In genomic region chr9:121075251-121076036, GRCh38 we compare ENCODE assay signal across 8 cellular contexts. TPM values are rescaled to one million over a fixed set of nuclear protein-coding genes. Genes with fewer than 3 reads are reported as not detected.
DNase-seq lines count a peak whose midpoint lies in the region; ATAC-seq, FAIRE-seq and TF ChIP-seq lines count a peak whose summit lies in the region.

No MANE protein-coding gene starts in this region.

- TF ChIP-seq POLR2A in GM12878 (IDR thresholded peaks at IDR 0.05; ENCODE audit: low read depth, low read length) (no peak), thyroid gland (IDR thresholded peaks at IDR 0.05) (no peak)

- RAD21 ChIA-PET in GM12878 (lab: Charles Lee; ENCODE audit: unreplicated experiment), result interaction anchor here (1.3 to 2.5 kb wide), 3 partner anchors 46 to 90 kb away, joined by 3 to 18 read pairs (median 6); no protein-coding TSS in a partner anchor

- H3K27me3 ChIP-seq in GM12878 (replicated peaks in 1 of 2; ENCODE audit: control insufficient read depth in 2 of 2, insufficient read depth in 2 of 2, low read length in 1 of 2) (no peaks in the 10 kb centered on the region), liver (ENCODE audit: control insufficient read depth in 4 of 4, insufficient read depth in 4 of 4, low read length in 3 of 4) (no peaks in the 10 kb centered on the region), thyroid gland (no peaks in the 10 kb centered on the region)

- TF ChIP-seq RAD21 in GM12878 (IDR thresholded peaks at IDR 0.05; ENCODE audit: insufficient read depth, low read depth, low read length) (peak; percentile 25; the same call in 1 of the 2 replicates), liver (IDR thresholded peaks at IDR 0.05) (no peak)

- peak overlapping the region; percentile 67 for H3K4me2 ChIP-seq in GM12878 (ENCODE audit: control insufficient read depth, insufficient read depth)

- SMC1A ChIA-PET in GM12878 (lab: Charles Lee; ENCODE audit: uncharacterized antibody, unreplicated experiment), result interaction anchor here (0.6 to 8.9 kb wide), 12 partner anchors 12 to 100 kb away, joined by 3 to 66 read pairs (median 4); no protein-coding TSS in a partner anchor

- no peaks in the 10 kb centered on the region for H4K20me1 ChIP-seq in GM12878 (ENCODE audit: control insufficient read depth, insufficient read depth)

- no peak for TF ChIP-seq EP300 in GM12878 (IDR thresholded peaks at IDR 0.05; ENCODE audit: borderline replicate concordance in 1 of 2, control insufficient read depth in 1 of 2, low read depth in 2 of 2, low read length in 2 of 2)

- peak overlapping the region; percentile 94 for H2AFZ ChIP-seq in GM12878 (ENCODE audit: control insufficient read depth, low read depth, low read length)

- H3K27ac ChIP-seq in GM12878 (ENCODE audit: control insufficient read depth, insufficient read depth) (peak overlapping the region; percentile 98), liver (ENCODE audit: low read depth in 1 of 2, low read length in 2 of 2) (peak overlapping the region; percentile 72 to 73), thyroid gland (peak overlapping the region; percentile 75 to 83 (median 76))

- H3K9me3 ChIP-seq in GM12878 (replicated peaks; ENCODE audit: control insufficient read depth, insufficient read depth, low read length) (no peaks in the 10 kb centered on the region; the same call in 2 of the 3 replicates), liver (ENCODE audit: control insufficient read depth in 4 of 4, low read length in 3 of 4) (no peaks in the 10 kb centered on the region), thyroid gland (no peaks in the 10 kb centered on the region)

- CTCF ChIA-PET in GM12878 (lab: Yijun Ruan, JAX), result interaction anchor here (0.7 to 1.7 kb wide), 8 partner anchors 15 to 322 kb away, joined by 3 to 7 read pairs (median 4); no protein-coding TSS in a partner anchor

- WGBS in GM12878 (ENCODE audit: insufficient coverage, insufficient replicate concordance, low lambda C conversion rate, missing lambda C conversion rate), result under 1% methylated on average over 15 of the region's 19 CpGs
- 6% methylated on average over 19 of the region's 19 CpGs for WGBS in liver
- WGBS in thyroid gland, 2 donors, result 6 to 8% methylated on average over 19 of the region's 19 CpGs

- DNase-seq in SIG-M5 treated with dmso at 0.1 percent for 504 hours (lab: John Stamatoyannopoulos, UW; ENCODE audit: unreplicated experiment), result peak; percentile 63
- no peak for DNase-seq in SIG-M5 (lab: John Stamatoyannopoulos, UW)
- peak; percentile 38 for DNase-seq in HCEC 1CT
- DNase-seq in NCI-H2081 treated with DMSO at 0.1 percent for 48 hours (lab: John Stamatoyannopoulos, UW), result peak; percentile 9
- no peak for DNase-seq in GM12878 (ENCODE audit: low read depth, low spot score)
- no peak for DNase-seq in thyroid gland
- no peak for DNase-seq in ureter (ENCODE audit: low spot score)

- TF ChIP-seq CTCF in GM12878 (IDR thresholded peaks at IDR 0.05 in 2 of 3, conservative IDR thresholded peaks at IDR 0.05 in 1 of 3; ENCODE audit: control insufficient read depth in 2 of 3, extremely low read depth in 1 of 3, insufficient read depth in 1 of 3, low read depth in 3 of 3, low read length in 3 of 3), result peak in 1 of 3 experiments; percentile 9; a peak in 2 of 6 replicates
- TF ChIP-seq CTCF in liver (IDR thresholded peaks at IDR 0.05; ENCODE audit: low read depth, low read length, missing input control), result no peak
- TF ChIP-seq CTCF in thyroid gland (IDR thresholded peaks at IDR 0.05), result no peak

- H3K36me3 ChIP-seq in GM12878 (ENCODE audit: control insufficient read depth in 2 of 2, insufficient read depth in 2 of 2, low read length in 1 of 2), result no peaks in the 10 kb centered on the region
- no peaks in the 10 kb centered on the region for H3K36me3 ChIP-seq in liver (ENCODE audit: control insufficient read depth in 4 of 4, insufficient read depth in 3 of 4, low read depth in 1 of 4, low read length in 3 of 4)
- H3K36me3 ChIP-seq in thyroid gland, result no peaks in the 10 kb centered on the region

- intact Hi-C loops in GM12878 (cut with micrococcal nuclease; ENCODE audit: unreplicated experiment) (no loop called here), thyroid gland (cut with DNase I) (no loop called here)

- TSS peak; percentile 72 for BruUV-seq in GM12878 (replicated peaks; lab: Mats Ljungman, UMichigan)

- FAIRE-seq in GM12878 (lab: Jason Lieb, UNC), result no peak

- in situ Hi-C loops in GM12878 (cut with MboI), result no loop called here

- peak; percentile 17 for ATAC-seq in GM12878

- H3K4me3 ChIP-seq in GM12878, result peak overlapping the region; percentile 91
- H3K4me3 ChIP-seq in liver (ENCODE audit: low read depth in 1 of 3, low read length in 3 of 3), result peak overlapping the region; percentile 67 to 94 (median 86)
- H3K4me3 ChIP-seq in thyroid gland (replicated peaks in 1 of 3), result peak overlapping the region; percentile 46 to 92 (median 79)

- H3K9ac ChIP-seq in GM12878 (ENCODE audit: control insufficient read depth, insufficient read depth, low read length), result peak overlapping the region; percentile 98
- H3K9ac ChIP-seq in liver (ENCODE audit: low read depth in 1 of 2, low read length in 2 of 2), result no peak overlapping the region

- peaks cover 29% of the 10 kb centered on the region for H3K4me1 ChIP-seq in GM12878 (ENCODE audit: control insufficient read depth, insufficient read depth, low read length)
- peaks cover 0 to 25% (median 13%) of the 10 kb centered on the region in 4 donors for H3K4me1 ChIP-seq in liver (ENCODE audit: control insufficient read depth in 4 of 4, insufficient read depth in 4 of 4, low read length in 3 of 4)
- H3K4me1 ChIP-seq in thyroid gland, result peaks cover 0 to 9% of the 10 kb centered on the region in 2 donors

- H3K79me2 ChIP-seq in GM12878 (ENCODE audit: control insufficient read depth, insufficient read depth, low read length), result peaks cover 42% of the 10 kb centered on the region

- POLR2A ChIA-PET in GM12878 (lab: Charles Lee), result interaction anchor here (0.6 to 3.2 kb wide), 7 partner anchors 9 to 249 kb away, joined by 3 to 21 read pairs (median 3); no protein-coding TSS in a partner anchor

TF ChIP-seq in GM12878, 131 proteins besides CTCF, POLR2A, EP300 and RAD21 (continues in another document):
- TF ChIP-seq SPI1 (IDR thresholded peaks at IDR 0.05; ENCODE audit: borderline replicate concordance, insufficient read depth, low read depth, low read length), result peak; percentile 31; the same call in 1 of the 2 replicates

TF ChIP-seq in liver, 16 proteins besides CTCF, POLR2A, EP300 and RAD21 (continues in another document):
- no peak for TF ChIP-seq SP1 (IDR thresholded peaks at IDR 0.05)

RNA-seq across cellular contexts. Expression of gene CNTRL, which starts 0.7 kb away (rescaled TPM):
- total RNA-seq in GM12878 (2013; cell fraction: nucleolus; rRNA removed), result 235 and 239 TPM in 2 replicates
- 34.3 and 37.5 TPM in 2 replicates for total RNA-seq in GM12878 (2014; rRNA removed)
- total RNA-seq in GM12878 (2014; rRNA removed; fragmentation: Illumina TruSeq; extraction: Trizol), result 65.4 and 66.3 TPM in 2 replicates
- total RNA-seq in GM12878 (2021), result 48.2 and 50.8 TPM in 2 replicates
- 13.6 TPM for polyA plus RNA-seq in GM12878 (2011; ENCODE audit: low read depth)
- 59.0 and 81.7 TPM in 2 replicates for polyA plus RNA-seq in GM12878 (2011; rRNA removed)
- 28.0 and 29.2 TPM in 2 replicates for polyA plus RNA-seq in GM12878 (2011; cell fraction: cytosol; rRNA removed)
- polyA plus RNA-seq in GM12878 (2011; cell fraction: nucleus; rRNA removed), result 73.2 and 77.1 TPM in 2 replicates
- 18.0 and 24.3 TPM in 2 replicates for polyA plus RNA-seq in GM12878 (2012)
- polyA plus RNA-seq in GM12878 (2014; fragmentation: Illumina TruSeq; extraction: Trizol), result 53.9 and 66.5 TPM in 2 replicates
- polyA plus RNA-seq in GM12878 (2014; fragmentation: Nextera tagmentation; extraction: Ambion mirVana), result 10 to 100 TPM; 20.0 to 22.0 TPM
- polyA plus RNA-seq in GM12878 (2014; rRNA removed), result 27.2 and 32.1 TPM in 2 replicates
- polyA plus RNA-seq in GM12878 (2016; fragmentation: Nextera tagmentation; extraction: Ambion mirVana), result 10 to 100 TPM; 37.3 to 40.2 TPM
- 53.4 and 58.4 TPM in 2 replicates for polyA minus RNA-seq in GM12878 (2011; rRNA and poly(A)+ RNA removed)
- polyA minus RNA-seq in GM12878 (2011; cell fraction: cytosol; rRNA and poly(A)+ RNA removed), result 21.1 and 23.3 TPM in 2 replicates
- 48.0 and 77.5 TPM in 2 replicates for polyA minus RNA-seq in GM12878 (2011; cell fraction: nucleus; rRNA and poly(A)+ RNA removed)
- total RNA-seq in liver, result 1 to 10 TPM; 6.3 to 8.7 TPM
- 1 to 10 TPM; 1.6 to 2.5 TPM for polyA plus RNA-seq in liver
- 10 to 100 TPM in 3 of 4 donors, 1 to 10 TPM in 1; 9.9 to 23.0 (median 15.4) TPM for total RNA-seq in thyroid gland
- 33.1 TPM for total RNA-seq in ureter

RNA-seq across cellular contexts. Expression of gene C5, which starts 25.4 kb away (rescaled TPM):
- total RNA-seq in GM12878 (2013; cell fraction: nucleolus; rRNA removed), result 1.8 and 2.3 TPM in 2 replicates
- total RNA-seq in GM12878 (2014; rRNA removed) (1.2 and 2.4 TPM in 2 replicates), GM12878 (2014; rRNA removed; fragmentation: Illumina TruSeq; extraction: Trizol) (1.8 and 2.1 TPM in 2 replicates), GM12878 (2021) (1.4 and 1.5 TPM in 2 replicates), liver (100 to 1,000 TPM; 456 to 485 TPM), thyroid gland (1 to 10 TPM; 1.7 to 3.4 (median 2.8) TPM), ureter (8.1 TPM)
- 1.9 TPM for polyA plus RNA-seq in GM12878 (2011; ENCODE audit: low read depth)
- polyA plus RNA-seq in GM12878 (2011; rRNA removed) (1.1 and 2.2 TPM in 2 replicates), GM12878 (2014; fragmentation: Illumina TruSeq; extraction: Trizol) (1.2 and 2.4 TPM in 2 replicates), GM12878 (2014; fragmentation: Nextera tagmentation; extraction: Ambion mirVana) (under 1 TPM; 0.39 to 0.60 TPM), GM12878 (2014; rRNA removed) (2.0 and 2.2 TPM in 2 replicates), GM12878 (2016; fragmentation: Nextera tagmentation; extraction: Ambion mirVana) (1 to 10 TPM; 1.1 to 1.5 TPM), liver (100 to 1,000 TPM; 127 to 266 TPM)
- 0.57 and 0.79 TPM in 2 replicates for polyA plus RNA-seq in GM12878 (2011; cell fraction: cytosol; rRNA removed)
- polyA plus RNA-seq in GM12878 (2011; cell fraction: nucleus; rRNA removed), result 0.95 and 1.1 TPM in 2 replicates
- polyA plus RNA-seq in GM12878 (2012), result 0.91 and 1.6 TPM in 2 replicates
- 1.5 and 1.8 TPM in 2 replicates for polyA minus RNA-seq in GM12878 (2011; rRNA and poly(A)+ RNA removed)
- 1.0 TPM in 1 of 2 replicates, not detected in the other for polyA minus RNA-seq in GM12878 (2011; cell fraction: cytosol; rRNA and poly(A)+ RNA removed)
- polyA minus RNA-seq in GM12878 (2011; cell fraction: nucleus; rRNA and poly(A)+ RNA removed), result 0.48 and 1.2 TPM in 2 replicates

Comparison
In these comparisons a context has a peak if more than half of its experiments do, and no peak if none do; other contexts are left out.
1. DNase-seq: peak in SIG-M5 treated with dmso at 0.1 percent for 504 hours (single experiment), HCEC 1CT (single experiment) and NCI-H2081 treated with DMSO at 0.1 percent for 48 hours (single experiment); none in SIG-M5 (single experiment), GM12878 (single experiment), thyroid gland (0 of 2) and ureter (single experiment).
2. RNA of gene C5, which starts 25.4 kb away (total RNA-seq): 456 to 485 TPM in liver; 8.1 TPM in ureter (single experiment), 1.7 to 3.4 TPM in thyroid gland and 1.2 to 2.4 TPM in GM12878; every median in the first group is over 10 times any median in the second.
3. Peak in every context shown above with its lines, with median percentiles within 50 percentile points of each other: H3K27ac ChIP-seq and H3K4me3 ChIP-seq.